Comparison of ENCODE assay signal across 8 cellular contexts in genomic region chr3:39148116-39149058, GRCh38. TPM values are rescaled to one million over a fixed set of nuclear protein-coding genes. Genes with fewer than 3 reads are reported as not detected.
DNase-seq lines count a peak whose midpoint lies in the region; ATAC-seq, FAIRE-seq and TF ChIP-seq lines count a peak whose summit lies in the region.

No MANE protein-coding gene starts in this region.

- no peak for ATAC-seq in GM18867 (IDR thresholded peaks at IDR 0.05; ENCODE audit: unreplicated experiment)

- H3K9me2 ChIP-seq in GM23248 (ENCODE audit: insufficient read depth) (no peaks in the 10 kb centered on the region), OCI-LY1 (ENCODE audit: low read depth, low read length) (no peaks in the 10 kb centered on the region)

- H3K27me3 ChIP-seq in GM23248 (replicated peaks; ENCODE audit: insufficient read depth) = no peaks in the 10 kb centered on the region
- H3K27me3 ChIP-seq in OCI-LY1 (ENCODE audit: insufficient read depth, low read length) = no peaks in the 10 kb centered on the region
- H3K27me3 ChIP-seq in mammary epithelial cell (ENCODE audit: insufficient read depth, low read length) = no peaks in the 10 kb centered on the region
- no peaks in the 10 kb centered on the region for H3K27me3 ChIP-seq in mucosa of rectum (ENCODE audit: control insufficient read depth in 2 of 2, insufficient read depth in 2 of 2, low read length in 2 of 2)

- H3K4me3 ChIP-seq in GM23248 = peak overlapping the region; percentile 48
- H3K4me3 ChIP-seq in OCI-LY1 (ENCODE audit: low read depth, low read length, poor library complexity, severe bottlenecking) = peak overlapping the region; percentile 55
- no peak overlapping the region for H3K4me3 ChIP-seq in mammary epithelial cell (replicated peaks in 1 of 3; ENCODE audit: insufficient read depth in 1 of 3, low read depth in 2 of 3, low read length in 3 of 3)
- H3K4me3 ChIP-seq in mucosa of rectum (ENCODE audit: low read length in 2 of 2) = peak overlapping the region; percentile 38 to 51

- in situ Hi-C loops in GM23248 (cut with MboI) = no loop called here
- in situ Hi-C loops in mammary epithelial cell (cut with MboI; ENCODE audit: low sequenced_read_pairs in 2 of 2) = no loop called here

- 27 to 30% methylated on average over 12 of the region's 14 CpGs for WGBS in GM23248 (ENCODE audit: low coverage in 1 of 2, low lambda C conversion rate in 2 of 2, missing lambda C conversion rate in 2 of 2), 2 experiments
- 55% methylated on average over 9 of the region's 14 CpGs for WGBS in mammary epithelial cell (ENCODE audit: low coverage, missing lambda C conversion rate)

- H3K4me1 ChIP-seq in GM23248 (ENCODE audit: insufficient read depth) (peaks cover 62% of the 10 kb centered on the region), OCI-LY1 (ENCODE audit: insufficient read depth, low read length, severe bottlenecking) (peaks cover 69% of the 10 kb centered on the region), mammary epithelial cell (ENCODE audit: insufficient read depth, low read length) (peaks cover 65% of the 10 kb centered on the region), mucosa of rectum (ENCODE audit: control insufficient read depth in 2 of 2, insufficient read depth in 2 of 2, low read length in 2 of 2) (peaks cover 68% of the 10 kb centered on the region in 2 donors)

- H4K20me1 ChIP-seq in GM23248 (ENCODE audit: insufficient read depth) (no peaks in the 10 kb centered on the region; the same call in 1 of the 2 replicates), OCI-LY1 (ENCODE audit: insufficient read depth, low read length) (no peaks in the 10 kb centered on the region), mammary epithelial cell (ENCODE audit: insufficient read depth, low read length) (no peaks in the 10 kb centered on the region)

- intact Hi-C loops in mammary epithelial cell (cut with micrococcal nuclease) = no loop called here

- no peak for FAIRE-seq in RCC 7860 (lab: Jason Lieb, UNC)

- H3K4me2 ChIP-seq in GM23248 (ENCODE audit: unreplicated experiment) (peak overlapping the region; percentile 88), OCI-LY1 (ENCODE audit: low read length) (peak overlapping the region; percentile 84), mammary epithelial cell (ENCODE audit: insufficient read depth, low read depth, low read length) (peak overlapping the region; percentile 55)

- no peak overlapping the region for H2AFZ ChIP-seq in GM23248
- H2AFZ ChIP-seq in OCI-LY1 (ENCODE audit: low read length) = no peak overlapping the region
- no peak overlapping the region for H2AFZ ChIP-seq in mammary epithelial cell (ENCODE audit: low read depth, low read length)

- peak; percentile 24 for DNase-seq in NOMO-1 treated with DMSO at 0.1 percent for 48 hours (lab: John Stamatoyannopoulos, UW; ENCODE audit: unreplicated experiment)
- DNase-seq in NOMO-1 treated with dmso at 0.1 percent for 144 hours (lab: John Stamatoyannopoulos, UW; ENCODE audit: unreplicated experiment) = no peak
- peak; percentile 45 for DNase-seq in GM23248
- no peak for DNase-seq in mammary epithelial cell
- DNase-seq in RCC 7860 (ENCODE audit: low spot score) = no peak

- H3K9me3 ChIP-seq in GM23248 (ENCODE audit: low read depth) (no peaks in the 10 kb centered on the region), OCI-LY1 (ENCODE audit: low read length) (no peaks in the 10 kb centered on the region), mammary epithelial cell (replicated peaks; ENCODE audit: insufficient read depth, low read length) (no peaks in the 10 kb centered on the region), mucosa of rectum (ENCODE audit: control insufficient read depth in 2 of 2, low read length in 2 of 2) (no peaks in the 10 kb centered on the region)

- H3K79me2 ChIP-seq in GM23248 (ENCODE audit: insufficient read depth) (peaks cover 79% of the 10 kb centered on the region), OCI-LY1 (ENCODE audit: insufficient read depth, low read length) (0 out of 2 replicates have a peak, but pooled peaks cover 4% of the 10 kb centered on the region), mammary epithelial cell (ENCODE audit: insufficient read depth, low read length) (peaks cover 84% of the 10 kb centered on the region)

- CTCF ChIA-PET in mammary epithelial cell (lab: Charles Lee; ENCODE audit: low non-redundant PET) = interaction anchor here (0.5 kb wide), 1 partner anchor 144 kb away, joined by 4 read pairs; no protein-coding TSS in a partner anchor

- TF ChIP-seq CTCF in OCI-LY1 (IDR thresholded peaks at IDR 0.05; ENCODE audit: low read length) = no peak
- TF ChIP-seq CTCF in mammary epithelial cell (conservative IDR thresholded peaks at IDR 0.05 in 1 of 2, IDR thresholded peaks at IDR 0.05 in 1 of 2; ENCODE audit: extremely low read depth in 1 of 2, insufficient read depth in 1 of 2, low read depth in 1 of 2, low read length in 2 of 2) = no peak

- dilution Hi-C loops in mammary epithelial cell (cut with HindIII; ENCODE audit: low sequenced_read_pairs) = no loop called here

- H3F3A ChIP-seq in GM23248 (ENCODE audit: insufficient read depth) (peaks cover 68% of the 10 kb centered on the region), OCI-LY1 (ENCODE audit: insufficient read depth, low read length) (no peaks in the 10 kb centered on the region)

- BruUV-seq in mammary epithelial cell (replicated peaks; lab: Mats Ljungman, UMichigan) = no TSS peak

- H3K27ac ChIP-seq in GM23248 = peak overlapping the region; percentile 99
- H3K27ac ChIP-seq in OCI-LY1 (ENCODE audit: low read depth, low read length, poor library complexity, severe bottlenecking) = peak overlapping the region; percentile 94
- peak overlapping the region; percentile 71 for H3K27ac ChIP-seq in mammary epithelial cell (ENCODE audit: insufficient read depth, low read depth, low read length)
- H3K27ac ChIP-seq in mucosa of rectum (ENCODE audit: low read depth in 2 of 2, low read length in 2 of 2) = peak overlapping the region; percentile 87 to 89

- H3K9ac ChIP-seq in GM23248 (peak overlapping the region; percentile 98), OCI-LY1 (ENCODE audit: low read length) (peak overlapping the region; percentile 67), mammary epithelial cell (ENCODE audit: insufficient read depth, low read length) (peak overlapping the region; percentile 29), mucosa of rectum (ENCODE audit: low read depth in 1 of 2, low read length in 2 of 2) (peak overlapping the region; percentile 44 to 63)

- H3K36me3 ChIP-seq in GM23248 (ENCODE audit: low read depth) (peaks cover 22% of the 10 kb centered on the region; the same call in 1 of the 2 replicates), OCI-LY1 (ENCODE audit: insufficient read depth, low read length) (peaks cover 28% of the 10 kb centered on the region), mammary epithelial cell (ENCODE audit: insufficient read depth, low read length) (peaks cover 17% of the 10 kb centered on the region), mucosa of rectum (ENCODE audit: control insufficient read depth in 2 of 2, insufficient read depth in 2 of 2, low read length in 2 of 2) (peaks cover 17 to 27% of the 10 kb centered on the region in 2 donors)

RNA-seq across cellular contexts. Expression of gene CSRNP1, which starts 5.0 kb away (rescaled TPM):
- 22.5 and 23.1 TPM in 2 replicates for total RNA-seq in GM23248 (2014; rRNA removed; shearing (Covaris generic))
- polyA plus RNA-seq in GM23248 (2016; fragmentation: Nextera tagmentation; extraction: Ambion mirVana) (14.2 and 16.4 TPM in 2 replicates), mammary epithelial cell (8.4 TPM)
- total RNA-seq in mammary epithelial cell = 1 to 10 TPM; 6.5 to 9.6 TPM
- polyA minus RNA-seq in mammary epithelial cell = 22.2 TPM

RNA-seq across cellular contexts. Expression of gene TTC21A, which starts 40.9 kb away (rescaled TPM):
- total RNA-seq in GM23248 (2014; rRNA removed; shearing (Covaris generic)) = 0.25 and 1.2 TPM in 2 replicates
- polyA plus RNA-seq in GM23248 (2016; fragmentation: Nextera tagmentation; extraction: Ambion mirVana) = 0.76 and 0.94 TPM in 2 replicates
- total RNA-seq in mammary epithelial cell = 1 to 10 TPM; 5.2 to 5.7 TPM
- 1.3 TPM for polyA plus RNA-seq in mammary epithelial cell
- not detected for polyA minus RNA-seq in mammary epithelial cell

RNA-seq across cellular contexts. Expression of gene GORASP1, which starts 41.0 kb away (rescaled TPM):
- total RNA-seq in GM23248 (2014; rRNA removed; shearing (Covaris generic)) = 63.8 and 184 TPM in 2 replicates
- polyA plus RNA-seq in GM23248 (2016; fragmentation: Nextera tagmentation; extraction: Ambion mirVana) = 32.7 and 33.1 TPM in 2 replicates
- 10 to 100 TPM; 47.0 to 51.3 TPM for total RNA-seq in mammary epithelial cell
- 37.7 TPM for polyA plus RNA-seq in mammary epithelial cell
- 73.7 TPM for polyA minus RNA-seq in mammary epithelial cell

RNA-seq across cellular contexts. Expression of gene XIRP1, which starts 44.0 kb away (rescaled TPM):
- total RNA-seq in GM23248 (2014; rRNA removed; shearing (Covaris generic)) = not detected in 2 replicates
- polyA plus RNA-seq in GM23248 (2016; fragmentation: Nextera tagmentation; extraction: Ambion mirVana) (not detected in 2 replicates), mammary epithelial cell (not detected)
- not detected for total RNA-seq in mammary epithelial cell
- polyA minus RNA-seq in mammary epithelial cell = not detected

Comparison
In these comparisons a context has a peak if more than half of its experiments do, and no peak if none do; other contexts are left out.
1. DNase-seq: peak in NOMO-1 treated with DMSO at 0.1 percent for 48 hours (single experiment) and GM23248 (single experiment); none in NOMO-1 treated with dmso at 0.1 percent for 144 hours (single experiment), mammary epithelial cell (single experiment) and RCC 7860 (single experiment).
2. H3K4me3 ChIP-seq: peak in GM23248 (single experiment), OCI-LY1 (single experiment) and mucosa of rectum (2 of 2); none in mammary epithelial cell (0 of 3).
3. H3K9ac ChIP-seq: peak in every context shown above with its lines; median percentile 98 in GM23248; 67 in OCI-LY1; 54 in mucosa of rectum; 29 in mammary epithelial cell.
4. Peak in every context shown above with its lines, with median percentiles within 50 percentile points of each other: H3K27ac ChIP-seq and H3K4me2 ChIP-seq.